ENCODE assay signal across 1 cellular context in the genomic region with DNA sequence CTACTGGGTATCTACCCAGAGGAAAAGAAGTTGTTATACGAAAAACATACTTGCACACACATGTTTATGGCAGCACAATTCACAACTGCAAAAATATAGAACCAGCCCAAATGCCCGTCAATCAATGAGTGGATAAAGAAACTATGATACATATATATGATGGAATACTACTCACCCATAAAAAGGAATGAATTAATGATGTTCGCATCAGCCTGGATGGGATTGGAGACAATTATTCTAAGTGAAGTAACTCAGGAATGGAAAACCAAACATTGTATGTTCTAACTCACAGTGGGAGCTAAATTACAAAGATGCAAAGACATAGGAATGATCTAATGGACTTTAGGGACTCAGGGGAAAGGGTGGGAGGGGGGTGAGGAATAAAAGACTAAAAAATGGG.
TF ChIP-seq lines count a peak whose summit lies in the region.

No MANE protein-coding gene starts in this region.

TF ChIP-seq in GM12878, 131 proteins besides CTCF, POLR2A, EP300 and RAD21:
- TF ChIP-seq ZNF24 (IDR thresholded peaks at IDR 0.05): peak; percentile 93
